ENCODE assay signal across 8 cellular contexts in genomic region chr19:55178781-55179569, GRCh38. TPM values are rescaled to one million over a fixed set of nuclear protein-coding genes. Genes with fewer than 3 reads are reported as not detected.
DNase-seq lines count a peak whose midpoint lies in the region; TF ChIP-seq lines count a peak whose summit lies in the region.

No MANE protein-coding gene starts in this region.

- no peaks in the 10 kb centered on the region for H3K36me3 ChIP-seq in hepatocyte (replicated peaks; ENCODE audit: insufficient read depth, low read depth)
- no peaks in the 10 kb centered on the region for H3K36me3 ChIP-seq in vagina

- H3K9me3 Mint-ChIP-seq in T-helper 1 cell treated with Interleukin-12 subunit alpha and Interleukin-12 subunit beta and Interleukin-4 antibody, amounts not matched to agents 30 μg/mL and 1 μg/mL, for 36 hours, result no peaks in the 10 kb centered on the region

- H4K20me1 ChIP-seq in hepatocyte (ENCODE audit: insufficient read depth, poor library complexity, severe bottlenecking), result no peaks in the 10 kb centered on the region

- peak overlapping the region; percentile 49 for H3K27ac Mint-ChIP-seq in T-helper 1 cell treated with Interleukin-12 subunit alpha and Interleukin-12 subunit beta and Interleukin-4 antibody, amounts not matched to agents 30 μg/mL and 1 μg/mL, for 36 hours

- TF ChIP-seq CTCF in HFF-Myc (IDR thresholded peaks at IDR 0.05; ENCODE audit: low read depth, low read length, missing control alignments) (no peak), hepatocyte (IDR thresholded peaks at IDR 0.05; ENCODE audit: poor library complexity) (no peak), vagina (IDR thresholded peaks at IDR 0.05) (no peak)

- peaks cover 45% of the 10 kb centered on the region for H3K27me3 ChIP-seq in hepatocyte
- H3K27me3 ChIP-seq in vagina, result peaks cover 17% of the 10 kb centered on the region

- no peaks in the 10 kb centered on the region for H3K79me2 ChIP-seq in hepatocyte

- TF ChIP-seq POLR2A in vagina (IDR thresholded peaks at IDR 0.05), result no peak

- peaks cover 63% of the 10 kb centered on the region for H3K27me3 Mint-ChIP-seq in T-helper 1 cell treated with Interleukin-12 subunit alpha and Interleukin-12 subunit beta and Interleukin-4 antibody, amounts not matched to agents 30 μg/mL and 1 μg/mL, for 36 hours (ENCODE audit: low read depth)

- no peaks in the 10 kb centered on the region for H3K36me3 Mint-ChIP-seq in T-helper 1 cell treated with Interleukin-12 subunit alpha and Interleukin-12 subunit beta and Interleukin-4 antibody, amounts not matched to agents 30 μg/mL and 1 μg/mL, for 36 hours (ENCODE audit: low read depth)

- H3K27ac ChIP-seq in hepatocyte (no peak overlapping the region), vagina (no peak overlapping the region)

- H3K4me3 Mint-ChIP-seq in T-helper 1 cell treated with Interleukin-12 subunit alpha and Interleukin-12 subunit beta and Interleukin-4 antibody, amounts not matched to agents 30 μg/mL and 1 μg/mL, for 36 hours, result peak overlapping the region; percentile 66

- WGBS in hepatocyte (ENCODE audit: low lambda C conversion rate, missing lambda C conversion rate), result 2% methylated on average over 54 of the region's 58 CpGs

- intact Hi-C loops in vagina (cut with DNase I), result no loop called here

- DNase-seq in EL (peak; percentile 79), HFF-Myc (ENCODE audit: extremely low read depth, low read depth) (no peak), NCI-H1417 treated with DMSO at 0.1 percent for 48 hours (lab: John Stamatoyannopoulos, UW) (peak; percentile 83), amniotic stem cell (lab: John Stamatoyannopoulos, UW) (peak; percentile 29), hepatocyte (ENCODE audit: low spot score) (peak; percentile 89), skeletal muscle cell (ENCODE audit: low read depth) (peak; percentile 43), vagina (ENCODE audit: extremely low spot score in 2 of 2) (no peak)

- H3K4me1 ChIP-seq in hepatocyte (ENCODE audit: insufficient read depth) (peaks cover 17% of the 10 kb centered on the region), vagina (peaks cover 20% of the 10 kb centered on the region)

- no peaks in the 10 kb centered on the region for H3K9me2 ChIP-seq in hepatocyte (replicated peaks; ENCODE audit: insufficient read depth)

- H3K9me3 ChIP-seq in hepatocyte (ENCODE audit: low read depth) (no peaks in the 10 kb centered on the region), vagina (no peaks in the 10 kb centered on the region)

- H3K4me2 ChIP-seq in hepatocyte, result peak overlapping the region; percentile 92

- peaks cover 18% of the 10 kb centered on the region for H3K4me1 Mint-ChIP-seq in T-helper 1 cell treated with Interleukin-12 subunit alpha and Interleukin-12 subunit beta and Interleukin-4 antibody, amounts not matched to agents 30 μg/mL and 1 μg/mL, for 36 hours (ENCODE audit: low read depth)

- H2AFZ ChIP-seq in hepatocyte, result no peak overlapping the region

- H3K4me3 ChIP-seq in HFF-Myc (replicated peaks; ENCODE audit: low read depth, low read length), result peak overlapping the region; percentile 15
- H3K4me3 ChIP-seq in hepatocyte, result peak overlapping the region; percentile 68
- peak overlapping the region; percentile 50 for H3K4me3 ChIP-seq in skeletal muscle cell (ENCODE audit: low read depth, low read length)
- no peak overlapping the region for H3K4me3 ChIP-seq in vagina

RNA-seq across cellular contexts. Expression of gene SYT5, which starts 1.1 kb away (rescaled TPM):
- total RNA-seq in hepatocyte, result 0.60 and 1.4 TPM in 2 replicates
- 0.86 and 0.98 TPM in 2 replicates for polyA plus RNA-seq in hepatocyte
- not detected for total RNA-seq in vagina

RNA-seq across cellular contexts. Expression of gene DNAAF3, which starts 12.6 kb away (rescaled TPM):
- total RNA-seq in hepatocyte (0.17 and 1.9 TPM in 2 replicates), vagina (5.6 TPM)
- polyA plus RNA-seq in hepatocyte, result 3.8 and 4.9 TPM in 2 replicates

RNA-seq across cellular contexts. Expression of gene TNNI3, which starts 21.4 kb away (rescaled TPM):
- total RNA-seq in hepatocyte (1.4 and 2.9 TPM in 2 replicates), vagina (not detected)
- 1.4 and 1.6 TPM in 2 replicates for polyA plus RNA-seq in hepatocyte

RNA-seq across cellular contexts. Expression of gene TNNT1, which starts 30.0 kb away (rescaled TPM):
- 9.6 and 11.5 TPM in 2 replicates for total RNA-seq in hepatocyte
- polyA plus RNA-seq in hepatocyte, result 32.1 and 86.4 TPM in 2 replicates
- total RNA-seq in vagina, result 9.1 TPM

RNA-seq across cellular contexts. Expression of gene PTPRH, which starts 30.3 kb away (rescaled TPM):
- total RNA-seq in hepatocyte (30.9 and 31.5 TPM in 2 replicates), vagina (4.4 TPM)
- 7.2 and 7.3 TPM in 2 replicates for polyA plus RNA-seq in hepatocyte

Comparison
In these comparisons a context has a peak if more than half of its experiments do, and no peak if none do; other contexts are left out.
1. DNase-seq: peak in EL (single experiment), NCI-H1417 treated with DMSO at 0.1 percent for 48 hours (single experiment), amniotic stem cell (single experiment), hepatocyte (single experiment) and skeletal muscle cell (single experiment); none in HFF-Myc (single experiment) and vagina (0 of 2).
2. H3K4me3 ChIP-seq: peak in HFF-Myc (single experiment), hepatocyte (single experiment) and skeletal muscle cell (single experiment); none in vagina (0 of 2).